Comparison of ENCODE assay signal across 8 cellular contexts in genomic region chr17:78390241-78391050, GRCh38. TPM values are rescaled to one million over a fixed set of nuclear protein-coding genes. Genes with fewer than 3 reads are reported as not detected.
DNase-seq lines count a peak whose midpoint lies in the region; ATAC-seq and TF ChIP-seq lines count a peak whose summit lies in the region.

No MANE protein-coding gene starts in this region.

- H3K4me1 ChIP-seq in mesenchymal stem cell (ENCODE audit: control insufficient read depth, insufficient read depth, low read depth, low read length), result peaks cover 48% of the 10 kb centered on the region

- peak overlapping the region; percentile 89 to 97 for H3K18ac ChIP-seq in mesenchymal stem cell (ENCODE audit: low read depth in 1 of 2, low read length in 2 of 2)

- no peak overlapping the region for H3K4me2 ChIP-seq in mesenchymal stem cell (ENCODE audit: low read length, poor library complexity, severe bottlenecking)

- no peaks in the 10 kb centered on the region for H3K79me1 ChIP-seq in mesenchymal stem cell (replicated peaks; ENCODE audit: low read length, poor library complexity, severe bottlenecking)

- peak overlapping the region in 1 of 2 experiments; percentile 94 for H2BK12ac ChIP-seq in mesenchymal stem cell (ENCODE audit: low read length in 2 of 2)

- DNase-seq in AG10803 (ENCODE audit: low read depth) (peak; percentile 99), HK-2 (ENCODE audit: unreplicated experiment) (peak; percentile 77), amniotic epithelial cell (ENCODE audit: low read depth) (peak; percentile 98), mesenchymal stem cell (peak; percentile 100), NCI-H2227 (lab: John Stamatoyannopoulos, UW; ENCODE audit: unreplicated experiment) (no peak)

- no peak for TF ChIP-seq POLR2A in GM18505 (IDR thresholded peaks at IDR 0.05; ENCODE audit: borderline replicate concordance, extremely low read depth, insufficient read depth, insufficient read length)

- H4K91ac ChIP-seq in mesenchymal stem cell (ENCODE audit: low read length), result peak overlapping the region; percentile 48

- no peak for ATAC-seq in GM18505 (IDR thresholded peaks at IDR 0.05; ENCODE audit: unreplicated experiment)
- no peak for ATAC-seq in HG03378 (IDR thresholded peaks at IDR 0.05; ENCODE audit: unreplicated experiment)
- no peak for ATAC-seq in GM18867 (IDR thresholded peaks at IDR 0.05; ENCODE audit: unreplicated experiment)

- H3K27ac ChIP-seq in mesenchymal stem cell (ENCODE audit: low read length, poor library complexity, severe bottlenecking), result peak overlapping the region; percentile 87

- TF ChIP-seq CTCF in AG10803 (conservative IDR thresholded peaks at IDR 0.05; ENCODE audit: low read length), result peak; percentile 18; the same call in 1 of the 2 replicates

- H3K14ac ChIP-seq in mesenchymal stem cell (ENCODE audit: low read length in 2 of 2), result peak overlapping the region in 1 of 2 experiments; percentile 92

- no peaks in the 10 kb centered on the region for H3K9me3 ChIP-seq in mesenchymal stem cell (ENCODE audit: control insufficient read depth, low read length)

- no peak overlapping the region for H3K23ac ChIP-seq in mesenchymal stem cell (ENCODE audit: low read length in 2 of 2)

- H3K36me3 ChIP-seq in mesenchymal stem cell (ENCODE audit: control insufficient read depth in 1 of 2, insufficient read depth in 2 of 2, low read depth in 1 of 2, low read length in 2 of 2), result peaks cover 18 to 21% of the 10 kb centered on the region in 2 experiments

- peak overlapping the region; percentile 57 for H3K9ac ChIP-seq in mesenchymal stem cell (ENCODE audit: low read length)

- H3K4ac ChIP-seq in mesenchymal stem cell (ENCODE audit: low read depth in 1 of 2, low read length in 2 of 2), result peak overlapping the region; percentile 39 to 85

- no peak overlapping the region for H3K4me3 ChIP-seq in AG10803 (ENCODE audit: low read length)
- no peak overlapping the region for H3K4me3 ChIP-seq in mesenchymal stem cell (ENCODE audit: insufficient read depth in 1 of 2, low read depth in 1 of 2, low read length in 2 of 2)

- no peaks in the 10 kb centered on the region for H3K27me3 ChIP-seq in mesenchymal stem cell (ENCODE audit: control insufficient read depth in 1 of 2, insufficient read depth in 1 of 2, low read length in 2 of 2)

- H2BK120ac ChIP-seq in mesenchymal stem cell (ENCODE audit: low read depth, low read length), result peak overlapping the region; percentile 89

- peak overlapping the region; percentile 91 for H2AK5ac ChIP-seq in mesenchymal stem cell (ENCODE audit: low read length, severe bottlenecking)

- H4K8ac ChIP-seq in mesenchymal stem cell (ENCODE audit: low read length), result peak overlapping the region; percentile 70

- H2BK15ac ChIP-seq in mesenchymal stem cell (ENCODE audit: low read depth, poor library complexity, severe bottlenecking), result no peak overlapping the region

- no peak overlapping the region for H2AFZ ChIP-seq in mesenchymal stem cell (ENCODE audit: low read depth, low read length)

- H2BK5ac ChIP-seq in mesenchymal stem cell (ENCODE audit: low read depth, low read length, poor library complexity, severe bottlenecking), result no peak overlapping the region

- 16% methylated on average over 15 of the region's 15 CpGs for WGBS in mesenchymal stem cell

RNA-seq across cellular contexts. Expression of gene PGS1, which starts 12.0 kb away (rescaled TPM):
- polyA plus RNA-seq in mesenchymal stem cell (2013, experiment 1 of 2), result 21.8 TPM
- 22.1 TPM for polyA plus RNA-seq in mesenchymal stem cell (2013, experiment 2 of 2)

RNA-seq across cellular contexts. Expression of gene SOCS3, which starts 30.6 kb away (rescaled TPM):
- polyA plus RNA-seq in mesenchymal stem cell (2013, experiment 1 of 2), result 64.5 TPM
- 62.3 TPM for polyA plus RNA-seq in mesenchymal stem cell (2013, experiment 2 of 2)
